1 cellular context compared by ENCODE assay signal in the genomic region with DNA sequence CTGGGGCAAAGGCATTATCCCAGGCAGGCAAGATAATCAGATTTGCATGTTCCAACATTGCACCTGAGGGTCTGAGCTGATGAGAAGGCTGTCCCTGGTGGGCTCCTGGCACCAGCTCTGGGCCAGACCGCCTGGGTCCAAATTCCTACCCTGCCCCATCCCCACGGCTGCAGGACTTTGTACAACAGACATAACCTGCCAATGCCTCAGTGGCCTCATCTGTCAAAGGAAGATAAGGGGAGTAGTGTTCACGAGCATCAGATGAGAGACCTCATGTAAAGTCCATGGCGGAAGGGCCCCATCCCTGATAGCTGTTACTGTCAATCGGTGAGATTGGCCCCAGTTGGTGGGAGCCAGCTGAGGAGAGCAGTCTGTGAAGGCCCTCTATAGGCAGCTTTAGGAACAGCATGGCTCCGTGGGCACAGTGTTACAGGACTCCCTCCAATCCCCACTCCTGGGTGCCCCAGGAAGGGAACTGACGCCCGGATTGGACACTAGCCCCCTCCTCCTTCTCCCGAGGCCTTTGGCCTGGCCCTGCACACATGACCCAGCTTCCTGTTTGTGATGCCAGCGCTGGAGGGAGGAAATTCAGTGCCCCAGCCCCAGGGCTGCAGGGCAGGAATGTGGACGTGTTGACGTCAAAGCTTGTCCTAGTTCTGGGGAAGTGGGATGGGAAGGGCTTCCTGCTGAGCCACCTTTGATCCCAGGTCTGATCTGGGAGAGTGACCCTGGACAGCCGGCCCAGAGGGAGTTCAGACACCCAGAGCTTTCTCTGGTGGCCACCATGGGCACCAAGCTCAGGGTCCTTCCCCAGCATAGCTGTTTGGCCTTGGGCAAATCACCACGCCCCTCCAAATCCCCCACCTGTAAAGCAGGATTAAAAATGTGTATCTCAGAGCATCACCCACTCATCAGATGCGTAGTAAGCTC.
TF ChIP-seq lines count a peak whose summit lies in the region.

No MANE protein-coding gene starts in this region.

TF ChIP-seq in HepG2, 621 proteins besides CTCF, POLR2A, EP300 and RAD21 (continued from another document and continues in another):
- TF ChIP-seq, protein P1, sequence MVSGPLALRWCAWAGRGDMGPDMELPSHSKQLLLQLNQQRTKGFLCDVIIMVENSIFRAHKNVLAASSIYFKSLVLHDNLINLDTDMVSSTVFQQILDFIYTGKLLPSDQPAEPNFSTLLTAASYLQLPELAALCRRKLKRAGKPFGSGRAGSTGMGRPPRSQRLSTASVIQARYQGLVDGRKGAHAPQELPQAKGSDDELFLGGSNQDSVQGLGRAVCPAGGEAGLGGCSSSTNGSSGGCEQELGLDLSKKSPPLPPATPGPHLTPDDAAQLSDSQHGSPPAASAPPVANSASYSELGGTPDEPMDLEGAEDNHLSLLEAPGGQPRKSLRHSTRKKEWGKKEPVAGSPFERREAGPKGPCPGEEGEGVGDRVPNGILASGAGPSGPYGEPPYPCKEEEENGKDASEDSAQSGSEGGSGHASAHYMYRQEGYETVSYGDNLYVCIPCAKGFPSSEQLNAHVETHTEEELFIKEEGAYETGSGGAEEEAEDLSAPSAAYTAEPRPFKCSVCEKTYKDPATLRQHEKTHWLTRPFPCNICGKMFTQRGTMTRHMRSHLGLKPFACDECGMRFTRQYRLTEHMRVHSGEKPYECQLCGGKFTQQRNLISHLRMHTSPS (CRISPR knock-in tag; IDR thresholded peaks at IDR 0.05; ENCODE audit: low read depth), result peak; percentile 98; the same call in 1 of the 2 replicates
- TF ChIP-seq, protein P2, sequence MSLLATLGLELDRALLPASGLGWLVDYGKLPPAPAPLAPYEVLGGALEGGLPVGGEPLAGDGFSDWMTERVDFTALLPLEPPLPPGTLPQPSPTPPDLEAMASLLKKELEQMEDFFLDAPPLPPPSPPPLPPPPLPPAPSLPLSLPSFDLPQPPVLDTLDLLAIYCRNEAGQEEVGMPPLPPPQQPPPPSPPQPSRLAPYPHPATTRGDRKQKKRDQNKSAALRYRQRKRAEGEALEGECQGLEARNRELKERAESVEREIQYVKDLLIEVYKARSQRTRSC (CRISPR knock-in tag; IDR thresholded peaks at IDR 0.05; ENCODE audit: low read depth), result no peak
- 0 out of 2 replicates have a peak, but pooled peaks have one; percentile 61 for TF ChIP-seq ZNF33A (CRISPR knock-in tag; IDR thresholded peaks at IDR 0.05; ENCODE audit: borderline replicate concordance)
- TF ChIP-seq, protein P3, sequence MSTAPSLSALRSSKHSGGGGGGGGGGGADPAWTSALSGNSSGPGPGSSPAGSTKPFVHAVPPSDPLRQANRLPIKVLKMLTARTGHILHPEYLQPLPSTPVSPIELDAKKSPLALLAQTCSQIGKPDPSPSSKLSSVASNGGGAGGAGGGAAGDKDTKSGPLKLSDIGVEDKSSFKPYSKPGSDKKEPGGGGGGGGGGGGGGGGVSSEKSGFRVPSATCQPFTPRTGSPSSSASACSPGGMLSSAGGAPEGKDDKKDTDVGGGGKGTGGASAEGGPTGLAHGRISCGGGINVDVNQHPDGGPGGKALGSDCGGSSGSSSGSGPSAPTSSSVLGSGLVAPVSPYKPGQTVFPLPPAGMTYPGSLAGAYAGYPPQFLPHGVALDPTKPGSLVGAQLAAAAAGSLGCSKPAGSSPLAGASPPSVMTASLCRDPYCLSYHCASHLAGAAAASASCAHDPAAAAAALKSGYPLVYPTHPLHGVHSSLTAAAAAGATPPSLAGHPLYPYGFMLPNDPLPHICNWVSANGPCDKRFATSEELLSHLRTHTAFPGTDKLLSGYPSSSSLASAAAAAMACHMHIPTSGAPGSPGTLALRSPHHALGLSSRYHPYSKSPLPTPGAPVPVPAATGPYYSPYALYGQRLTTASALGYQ (CRISPR knock-in tag; IDR thresholded peaks at IDR 0.05), result peak; percentile 26; the same call in 1 of the 2 replicates
- TF ChIP-seq, protein P4, sequence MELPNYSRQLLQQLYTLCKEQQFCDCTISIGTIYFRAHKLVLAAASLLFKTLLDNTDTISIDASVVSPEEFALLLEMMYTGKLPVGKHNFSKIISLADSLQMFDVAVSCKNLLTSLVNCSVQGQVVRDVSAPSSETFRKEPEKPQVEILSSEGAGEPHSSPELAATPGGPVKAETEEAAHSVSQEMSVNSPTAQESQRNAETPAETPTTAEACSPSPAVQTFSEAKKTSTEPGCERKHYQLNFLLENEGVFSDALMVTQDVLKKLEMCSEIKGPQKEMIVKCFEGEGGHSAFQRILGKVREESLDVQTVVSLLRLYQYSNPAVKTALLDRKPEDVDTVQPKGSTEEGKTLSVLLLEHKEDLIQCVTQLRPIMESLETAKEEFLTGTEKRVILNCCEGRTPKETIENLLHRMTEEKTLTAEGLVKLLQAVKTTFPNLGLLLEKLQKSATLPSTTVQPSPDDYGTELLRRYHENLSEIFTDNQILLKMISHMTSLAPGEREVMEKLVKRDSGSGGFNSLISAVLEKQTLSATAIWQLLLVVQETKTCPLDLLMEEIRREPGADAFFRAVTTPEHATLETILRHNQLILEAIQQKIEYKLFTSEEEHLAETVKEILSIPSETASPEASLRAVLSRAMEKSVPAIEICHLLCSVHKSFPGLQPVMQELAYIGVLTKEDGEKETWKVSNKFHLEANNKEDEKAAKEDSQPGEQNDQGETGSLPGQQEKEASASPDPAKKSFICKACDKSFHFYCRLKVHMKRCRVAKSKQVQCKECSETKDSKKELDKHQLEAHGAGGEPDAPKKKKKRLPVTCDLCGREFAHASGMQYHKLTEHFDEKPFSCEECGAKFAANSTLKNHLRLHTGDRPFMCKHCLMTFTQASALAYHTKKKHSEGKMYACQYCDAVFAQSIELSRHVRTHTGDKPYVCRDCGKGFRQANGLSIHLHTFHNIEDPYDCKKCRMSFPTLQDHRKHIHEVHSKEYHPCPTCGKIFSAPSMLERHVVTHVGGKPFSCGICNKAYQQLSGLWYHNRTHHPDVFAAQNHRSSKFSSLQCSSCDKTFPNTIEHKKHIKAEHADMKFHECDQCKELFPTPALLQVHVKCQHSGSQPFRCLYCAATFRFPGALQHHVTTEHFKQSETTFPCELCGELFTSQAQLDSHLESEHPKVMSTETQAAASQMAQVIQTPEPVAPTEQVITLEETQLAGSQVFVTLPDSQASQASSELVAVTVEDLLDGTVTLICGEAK (IDR thresholded peaks at IDR 0.05), result no peak
- TF ChIP-seq, protein P4 (CRISPR knock-in tag; IDR thresholded peaks at IDR 0.05), result peak; percentile 74; the same call in 1 of the 2 replicates
- TF ChIP-seq KLF12 (CRISPR knock-in tag; IDR thresholded peaks at IDR 0.05; ENCODE audit: borderline replicate concordance), result peak; percentile 46; the same call in 1 of the 2 replicates
- peak; percentile 96 for TF ChIP-seq ETV5 (CRISPR knock-in tag; IDR thresholded peaks at IDR 0.05; ENCODE audit: borderline replicate concordance)
- TF ChIP-seq MED1 (CRISPR knock-in tag; IDR thresholded peaks at IDR 0.05), result peak; percentile 98
- TF ChIP-seq FOXM1 (CRISPR knock-in tag; IDR thresholded peaks at IDR 0.05), result no peak
- TF ChIP-seq ERF (CRISPR knock-in tag; IDR thresholded peaks at IDR 0.05), result peak; percentile 91
- no peak for TF ChIP-seq MIER2 (CRISPR knock-in tag; IDR thresholded peaks at IDR 0.05)
- no peak for TF ChIP-seq CENPT (CRISPR knock-in tag; IDR thresholded peaks at IDR 0.05; ENCODE audit: low read depth)
- TF ChIP-seq ARNT2 (CRISPR knock-in tag; IDR thresholded peaks at IDR 0.05; ENCODE audit: low read depth), result no peak
- no peak for TF ChIP-seq EEA1 (CRISPR knock-in tag; IDR thresholded peaks at IDR 0.05; ENCODE audit: borderline replicate concordance)
- no peak for TF ChIP-seq MAFK (conservative IDR thresholded peaks at IDR 0.05 in 1 of 2, IDR thresholded peaks at IDR 0.05 in 1 of 2; ENCODE audit: low read length in 2 of 2)
- TF ChIP-seq, protein P5, sequence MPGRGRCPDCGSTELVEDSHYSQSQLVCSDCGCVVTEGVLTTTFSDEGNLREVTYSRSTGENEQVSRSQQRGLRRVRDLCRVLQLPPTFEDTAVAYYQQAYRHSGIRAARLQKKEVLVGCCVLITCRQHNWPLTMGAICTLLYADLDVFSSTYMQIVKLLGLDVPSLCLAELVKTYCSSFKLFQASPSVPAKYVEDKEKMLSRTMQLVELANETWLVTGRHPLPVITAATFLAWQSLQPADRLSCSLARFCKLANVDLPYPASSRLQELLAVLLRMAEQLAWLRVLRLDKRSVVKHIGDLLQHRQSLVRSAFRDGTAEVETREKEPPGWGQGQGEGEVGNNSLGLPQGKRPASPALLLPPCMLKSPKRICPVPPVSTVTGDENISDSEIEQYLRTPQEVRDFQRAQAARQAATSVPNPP (CRISPR knock-in tag; IDR thresholded peaks at IDR 0.05), result no peak
- TF ChIP-seq, protein P6, sequence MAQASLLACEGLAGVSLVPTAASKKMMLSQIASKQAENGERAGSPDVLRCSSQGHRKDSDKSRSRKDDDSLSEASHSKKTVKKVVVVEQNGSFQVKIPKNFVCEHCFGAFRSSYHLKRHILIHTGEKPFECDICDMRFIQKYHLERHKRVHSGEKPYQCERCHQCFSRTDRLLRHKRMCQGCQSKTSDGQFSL (CRISPR knock-in tag; IDR thresholded peaks at IDR 0.05), result no peak
- TF ChIP-seq REPIN1 (CRISPR knock-in tag; IDR thresholded peaks at IDR 0.05; ENCODE audit: borderline replicate concordance, low read depth), result no peak
- TF ChIP-seq CENPX (CRISPR knock-in tag; IDR thresholded peaks at IDR 0.05), result no peak
- no peak for TF ChIP-seq ZNF207 (IDR thresholded peaks at IDR 0.05; ENCODE audit: borderline replicate concordance)
- no peak for TF ChIP-seq RBM39 (IDR thresholded peaks at IDR 0.05; ENCODE audit: low read depth, low read length, poor library complexity, severe bottlenecking)
- TF ChIP-seq NCOA1 (CRISPR knock-in tag; IDR thresholded peaks at IDR 0.05), result no peak
- no peak for TF ChIP-seq ZNF260 (CRISPR knock-in tag; IDR thresholded peaks at IDR 0.05; ENCODE audit: borderline replicate concordance, low read depth)
- no peak for TF ChIP-seq ZC3H13 (CRISPR knock-in tag; IDR thresholded peaks at IDR 0.05)
- no peak for TF ChIP-seq ZNF766 (CRISPR knock-in tag; IDR thresholded peaks at IDR 0.05; ENCODE audit: borderline replicate concordance)
- TF ChIP-seq ZNF629 (CRISPR knock-in tag; conservative IDR thresholded peaks at IDR 0.05), result no peak
- peak; percentile 70; the same call in 1 of the 2 replicates for TF ChIP-seq MAZ (IDR thresholded peaks at IDR 0.05; ENCODE audit: borderline replicate concordance, low read depth, low read length)
- no peak; the same call in 1 of the 2 replicates for TF ChIP-seq MAZ (CRISPR knock-in tag; IDR thresholded peaks at IDR 0.05; ENCODE audit: low read depth)
- TF ChIP-seq, protein P7, sequence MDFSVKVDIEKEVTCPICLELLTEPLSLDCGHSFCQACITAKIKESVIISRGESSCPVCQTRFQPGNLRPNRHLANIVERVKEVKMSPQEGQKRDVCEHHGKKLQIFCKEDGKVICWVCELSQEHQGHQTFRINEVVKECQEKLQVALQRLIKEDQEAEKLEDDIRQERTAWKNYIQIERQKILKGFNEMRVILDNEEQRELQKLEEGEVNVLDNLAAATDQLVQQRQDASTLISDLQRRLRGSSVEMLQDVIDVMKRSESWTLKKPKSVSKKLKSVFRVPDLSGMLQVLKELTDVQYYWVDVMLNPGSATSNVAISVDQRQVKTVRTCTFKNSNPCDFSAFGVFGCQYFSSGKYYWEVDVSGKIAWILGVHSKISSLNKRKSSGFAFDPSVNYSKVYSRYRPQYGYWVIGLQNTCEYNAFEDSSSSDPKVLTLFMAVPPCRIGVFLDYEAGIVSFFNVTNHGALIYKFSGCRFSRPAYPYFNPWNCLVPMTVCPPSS (IDR thresholded peaks at IDR 0.05), result no peak
- TF ChIP-seq ZNF383 (CRISPR knock-in tag; IDR thresholded peaks at IDR 0.05; ENCODE audit: borderline replicate concordance), result no peak
- no peak for TF ChIP-seq RFX3 (CRISPR knock-in tag; IDR thresholded peaks at IDR 0.05)
- TF ChIP-seq TOPORS (CRISPR knock-in tag; IDR thresholded peaks at IDR 0.05), result no peak
- TF ChIP-seq ATF7-NPFF (CRISPR knock-in tag; IDR thresholded peaks at IDR 0.05; ENCODE audit: low read depth), result no peak
- TF ChIP-seq PTBP1 (IDR thresholded peaks at IDR 0.05; ENCODE audit: low read depth, low read length, poor library complexity, severe bottlenecking), result no peak
- peak; percentile 60; the same call in 1 of the 2 replicates for TF ChIP-seq ZBTB20 (CRISPR knock-in tag; IDR thresholded peaks at IDR 0.05; ENCODE audit: borderline replicate concordance, low read depth)
- TF ChIP-seq PRPF4 (IDR thresholded peaks at IDR 0.05; ENCODE audit: low read depth, low read length, poor library complexity, severe bottlenecking), result no peak
- no peak for TF ChIP-seq HNRNPLL (IDR thresholded peaks at IDR 0.05; ENCODE audit: low read depth, low read length, poor library complexity, severe bottlenecking)
- TF ChIP-seq ZKSCAN5 (CRISPR knock-in tag; IDR thresholded peaks at IDR 0.05), result no peak
- TF ChIP-seq TGIF2 (CRISPR knock-in tag; IDR thresholded peaks at IDR 0.05), result peak; percentile 27; the same call in 1 of the 2 replicates
- TF ChIP-seq, protein P8, sequence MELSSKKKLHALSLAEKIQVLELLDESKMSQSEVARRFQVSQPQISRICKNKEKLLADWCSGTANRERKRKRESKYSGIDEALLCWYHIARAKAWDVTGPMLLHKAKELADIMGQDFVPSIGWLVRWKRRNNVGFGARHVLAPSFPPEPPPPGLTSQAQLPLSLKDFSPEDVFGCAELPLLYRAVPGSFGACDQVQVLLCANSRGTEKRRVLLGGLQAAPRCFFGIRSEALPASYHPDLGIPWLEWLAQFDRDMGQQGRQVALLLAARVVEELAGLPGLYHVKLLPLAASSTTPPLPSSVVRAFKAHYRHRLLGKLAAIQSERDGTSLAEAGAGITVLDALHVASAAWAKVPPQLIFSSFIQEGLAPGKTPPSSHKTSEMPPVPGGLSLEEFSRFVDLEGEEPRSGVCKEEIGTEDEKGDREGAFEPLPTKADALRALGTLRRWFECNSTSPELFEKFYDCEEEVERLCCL (CRISPR knock-in tag; IDR thresholded peaks at IDR 0.05; ENCODE audit: borderline replicate concordance), result no peak
